ENCODE assay signal across 9 cellular contexts in the genomic region with DNA sequence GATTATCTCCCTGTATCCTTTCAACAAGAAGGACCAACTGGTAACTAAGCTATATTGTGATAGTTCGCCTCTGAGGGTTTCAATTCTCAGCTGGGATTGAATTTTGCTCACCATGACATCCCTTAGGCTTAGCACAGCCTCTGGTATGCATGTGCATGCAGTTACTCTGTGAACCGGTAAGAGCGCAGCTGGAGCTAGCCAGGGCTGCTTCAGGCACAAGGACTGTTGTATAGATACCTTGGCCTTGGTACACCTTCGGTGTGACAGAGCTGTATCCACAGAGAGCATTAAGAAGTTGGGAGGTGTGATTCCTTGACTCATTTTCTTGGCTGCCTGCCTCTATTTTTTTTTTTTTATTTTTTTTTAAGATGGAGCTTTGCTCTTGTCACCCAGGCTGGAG. TPM values are rescaled to one million over a fixed set of nuclear protein-coding genes. Genes with fewer than 3 reads are reported as not detected.
DNase-seq lines count a peak whose midpoint lies in the region; ATAC-seq and TF ChIP-seq lines count a peak whose summit lies in the region.
"Had no signal": no experiment of that assay in that cellular context is flagged by ENCODE, and none has a peak within 500 bp of the region (broad histone marks: within the 10 kb centered on the region; RNA-seq: fewer than 3 reads in every experiment).

No MANE protein-coding gene starts in this region.

- H3K36me3 ChIP-seq in SU-DHL-6 (ENCODE audit: low read length) (no peaks in the 10 kb centered on the region), fibroblast of lung (ENCODE audit: control insufficient read depth, insufficient read depth, low read length) (no peaks in the 10 kb centered on the region)

- peak overlapping the region; percentile 85 for H3K4me2 ChIP-seq in SU-DHL-6 (ENCODE audit: low read depth, low read length, poor library complexity, severe bottlenecking)
- peak overlapping the region; percentile 89 for H3K4me2 ChIP-seq in fibroblast of lung (ENCODE audit: extremely low read depth, insufficient read depth, low read length)

- H3K9ac ChIP-seq in SU-DHL-6 (ENCODE audit: low read length) (peak overlapping the region; percentile 96), fibroblast of lung (ENCODE audit: insufficient read depth, low read length) (no peak overlapping the region)

- H3K27me3 ChIP-seq in SU-DHL-6 (ENCODE audit: low read length) (no peaks in the 10 kb centered on the region), fibroblast of lung (ENCODE audit: control insufficient read depth, insufficient read depth, low read length) (no peaks in the 10 kb centered on the region)

- peaks cover 52% of the 10 kb centered on the region for H3K79me2 ChIP-seq in SU-DHL-6 (ENCODE audit: insufficient read depth, low read length)
- peaks cover 47% of the 10 kb centered on the region for H3K79me2 ChIP-seq in fibroblast of lung (ENCODE audit: control insufficient read depth, insufficient read depth, low read length)

- H3K27me3 Mint-ChIP-seq in activated CD4-positive, alpha-beta T cell treated with anti-CD3 and anti-CD28 coated beads, Interleukin-2, amount 10 ng/mL, durations not matched to agents 7 days and 5 days = no peaks in the 10 kb centered on the region
- no peaks in the 10 kb centered on the region for H3K27me3 Mint-ChIP-seq in stimulated activated memory B cell treated with anti-CD40 and anti-IgM and Interleukin-4, amounts not matched to agents 10 μg/mL and 1 μg/mL and 100 μg/mL, for 72 hours

- H3K36me3 Mint-ChIP-seq in activated CD4-positive, alpha-beta T cell treated with anti-CD3 and anti-CD28 coated beads, Interleukin-2, amount 10 ng/mL, durations not matched to agents 7 days and 5 days (ENCODE audit: low read depth) = peaks cover 12% of the 10 kb centered on the region
- peaks cover 5% of the 10 kb centered on the region for H3K36me3 Mint-ChIP-seq in stimulated activated memory B cell treated with anti-CD40 and anti-IgM and Interleukin-4, amounts not matched to agents 10 μg/mL and 1 μg/mL and 100 μg/mL, for 72 hours

- H3K4me1 ChIP-seq in fibroblast of lung (ENCODE audit: control insufficient read depth, extremely low read depth, insufficient read depth, low read length) = peaks cover 19% of the 10 kb centered on the region

- ATAC-seq in stimulated activated memory B cell treated with anti-CD40 and anti-IgM and Interleukin-4, amounts not matched to agents 10 μg/mL and 1 μg/mL and 100 μg/mL, for 72 hours = no peak
- ATAC-seq in GM18873 (IDR thresholded peaks at IDR 0.05; ENCODE audit: low FRiP score, unreplicated experiment) = no peak

- H3K27ac Mint-ChIP-seq in activated CD4-positive, alpha-beta T cell treated with anti-CD3 and anti-CD28 coated beads, Interleukin-2, amount 10 ng/mL, durations not matched to agents 7 days and 5 days = peak overlapping the region; percentile 31
- no peak overlapping the region for H3K27ac Mint-ChIP-seq in stimulated activated memory B cell treated with anti-CD40 and anti-IgM and Interleukin-4, amounts not matched to agents 10 μg/mL and 1 μg/mL and 100 μg/mL, for 72 hours

- H3K4me3 Mint-ChIP-seq in activated CD4-positive, alpha-beta T cell treated with anti-CD3 and anti-CD28 coated beads, Interleukin-2, amount 10 ng/mL, durations not matched to agents 7 days and 5 days = peak overlapping the region; percentile 90
- peak overlapping the region; percentile 11 for H3K4me3 Mint-ChIP-seq in stimulated activated memory B cell treated with anti-CD40 and anti-IgM and Interleukin-4, amounts not matched to agents 10 μg/mL and 1 μg/mL and 100 μg/mL, for 72 hours

- no peaks in the 10 kb centered on the region for H3K9me3 Mint-ChIP-seq in activated CD4-positive, alpha-beta T cell treated with anti-CD3 and anti-CD28 coated beads, Interleukin-2, amount 10 ng/mL, durations not matched to agents 7 days and 5 days
- no peaks in the 10 kb centered on the region for H3K9me3 Mint-ChIP-seq in stimulated activated memory B cell treated with anti-CD40 and anti-IgM and Interleukin-4, amounts not matched to agents 10 μg/mL and 1 μg/mL and 100 μg/mL, for 72 hours

- H4K20me1 ChIP-seq in SU-DHL-6 (ENCODE audit: low read depth, low read length) (peaks cover 5% of the 10 kb centered on the region; the same call in 1 of the 2 replicates), fibroblast of lung (ENCODE audit: control insufficient read depth, extremely low read depth, insufficient read depth, low read length) (no peaks in the 10 kb centered on the region)

- no peak for DNase-seq in activated CD4-positive, alpha-beta T cell treated with anti-CD3 and anti-CD28 coated beads, Interleukin-2, amount 10 ng/mL, durations not matched to agents 7 days and 5 days
- DNase-seq in activated CD4-positive, alpha-beta T cell treated with anti-CD3 and anti-CD28 coated beads, Interleukin-2, amount 50 U/mL, for 1 hour = no peak
- DNase-seq in fibroblast of lung (ENCODE audit: low read depth in 2 of 2) (peak in 1 of 2 donors; percentile 26), NCI-H1694 treated with DMSO at 0.1 percent for 48 hours (lab: John Stamatoyannopoulos, UW) (no peak), NCI-H2196 treated with DMSO at 0.1 percent for 48 hours (lab: John Stamatoyannopoulos, UW; ENCODE audit: unreplicated experiment) (no peak)
- DNase-seq: Caco-2 had no signal

- CTCF ChIA-PET in activated CD4-positive, alpha-beta T cell treated with anti-CD3 and anti-CD28 coated beads, Interleukin-2, amount 10 ng/mL, durations not matched to agents 7 days and 5 days (lab: Charles Lee) = interaction anchor here (0.7 to 3.5 kb wide), 7 partner anchors 11 to 363 kb away, joined by 3 to 16 read pairs (median 6); partner anchors contain the start of genes ATP6V0D1 and NRN1L

- H3K4me1 Mint-ChIP-seq in activated CD4-positive, alpha-beta T cell treated with anti-CD3 and anti-CD28 coated beads, Interleukin-2, amount 10 ng/mL, durations not matched to agents 7 days and 5 days = peaks cover 54% of the 10 kb centered on the region
- H3K4me1 Mint-ChIP-seq in stimulated activated memory B cell treated with anti-CD40 and anti-IgM and Interleukin-4, amounts not matched to agents 10 μg/mL and 1 μg/mL and 100 μg/mL, for 72 hours = peaks cover 52% of the 10 kb centered on the region

- H3K9me2 ChIP-seq in SU-DHL-6 (replicated peaks; ENCODE audit: insufficient read depth, low read length) = no peaks in the 10 kb centered on the region

- H3K9me3 ChIP-seq in SU-DHL-6 (ENCODE audit: insufficient read depth, low read length) (no peaks in the 10 kb centered on the region), fibroblast of lung (ENCODE audit: control insufficient read depth, insufficient read depth, low read depth, low read length) (no peaks in the 10 kb centered on the region)
- H3K9me3 ChIP-seq: Caco-2 had no signal

- H3K4me3 ChIP-seq in SU-DHL-6 (ENCODE audit: insufficient read depth, low read length, poor library complexity, severe bottlenecking) (peak overlapping the region; percentile 85), fibroblast of lung (replicated peaks in 1 of 4; ENCODE audit: control extremely low read depth in 1 of 4, insufficient read depth in 1 of 4, low read depth in 3 of 4, low read length in 4 of 4) (peak overlapping the region in 2 of 4 experiments; percentile 78 to 88)

- POLR2A ChIA-PET in activated CD4-positive, alpha-beta T cell treated with anti-CD3 and anti-CD28 coated beads, Interleukin-2, amount 10 ng/mL, durations not matched to agents 7 days and 5 days (lab: Charles Lee) = interaction anchor here (0.5 to 0.7 kb wide), 2 partner anchors 43 to 154 kb away, joined by 3 to 4 read pairs; no protein-coding TSS in a partner anchor

- no peak overlapping the region for H2AFZ ChIP-seq in SU-DHL-6 (ENCODE audit: low read depth, low read length, severe bottlenecking)
- H2AFZ ChIP-seq in fibroblast of lung (ENCODE audit: low read length) = no peak overlapping the region

- no peak for TF ChIP-seq CTCF in SU-DHL-6 (IDR thresholded peaks at IDR 0.05; ENCODE audit: insufficient read depth, low read length, poor library complexity, severe bottlenecking)
- TF ChIP-seq CTCF in fibroblast of lung (conservative IDR thresholded peaks at IDR 0.05 in 1 of 2, IDR thresholded peaks at IDR 0.05 in 1 of 2; ENCODE audit: low read depth in 1 of 2, low read length in 2 of 2) = peak in 1 of 2 donors; percentile 1

- H3F3A ChIP-seq in SU-DHL-6 (ENCODE audit: insufficient read depth) = peaks cover 22% of the 10 kb centered on the region

- H3K27ac ChIP-seq in SU-DHL-6 (ENCODE audit: low read depth, low read length) (no peak overlapping the region; the same call in 1 of the 2 replicates), fibroblast of lung (ENCODE audit: insufficient read depth, low read length) (peak overlapping the region; percentile 17)

RNA-seq across cellular contexts. Expression of gene NUTF2, which starts 2.3 kb away (rescaled TPM):
- 100 to 1,000 TPM; 112 to 140 TPM for total RNA-seq in activated CD4-positive, alpha-beta T cell treated with anti-CD3 and anti-CD28 coated beads, Interleukin-2, amount 10 ng/mL, durations not matched to agents 7 days and 5 days
- total RNA-seq in fibroblast of lung = 127 TPM in 2 replicates
- polyA plus RNA-seq in fibroblast of lung = 310 and 410 TPM in 2 replicates
- 184 and 218 TPM in 2 replicates for polyA plus RNA-seq in fibroblast of lung (2012)
- 327 and 435 TPM in 2 replicates for polyA minus RNA-seq in fibroblast of lung (ENCODE audit: low replicate concordance)

RNA-seq across cellular contexts. Expression of gene THAP11, which starts 2.3 kb away (rescaled TPM):
- total RNA-seq in activated CD4-positive, alpha-beta T cell treated with anti-CD3 and anti-CD28 coated beads, Interleukin-2, amount 10 ng/mL, durations not matched to agents 7 days and 5 days = 10 to 100 TPM; 37.5 to 41.7 TPM
- total RNA-seq in fibroblast of lung = 37.7 and 42.9 TPM in 2 replicates
- polyA plus RNA-seq in fibroblast of lung = 15.8 and 16.0 TPM in 2 replicates
- 15.4 and 18.2 TPM in 2 replicates for polyA plus RNA-seq in fibroblast of lung (2012)
- polyA minus RNA-seq in fibroblast of lung (ENCODE audit: low replicate concordance) = 21.1 and 30.4 TPM in 2 replicates

RNA-seq across cellular contexts. Expression of gene CENPT, which starts 3.1 kb away (rescaled TPM):
- 10 to 100 TPM; 62.1 to 64.0 TPM for total RNA-seq in activated CD4-positive, alpha-beta T cell treated with anti-CD3 and anti-CD28 coated beads, Interleukin-2, amount 10 ng/mL, durations not matched to agents 7 days and 5 days
- total RNA-seq in fibroblast of lung = 15.4 and 23.1 TPM in 2 replicates
- 30.2 and 40.2 TPM in 2 replicates for polyA plus RNA-seq in fibroblast of lung
- polyA plus RNA-seq in fibroblast of lung (2012) = 25.3 and 37.5 TPM in 2 replicates
- 49.2 and 60.2 TPM in 2 replicates for polyA minus RNA-seq in fibroblast of lung (ENCODE audit: low replicate concordance)

RNA-seq across cellular contexts. Expression of gene EDC4, which starts 28.4 kb away (rescaled TPM):
- 100 to 1,000 TPM; 114 to 128 TPM for total RNA-seq in activated CD4-positive, alpha-beta T cell treated with anti-CD3 and anti-CD28 coated beads, Interleukin-2, amount 10 ng/mL, durations not matched to agents 7 days and 5 days
- 38.0 and 49.4 TPM in 2 replicates for total RNA-seq in fibroblast of lung
- 27.4 and 35.0 TPM in 2 replicates for polyA plus RNA-seq in fibroblast of lung
- polyA plus RNA-seq in fibroblast of lung (2012) = 25.6 and 41.0 TPM in 2 replicates
- polyA minus RNA-seq in fibroblast of lung (ENCODE audit: low replicate concordance) = 195 and 406 TPM in 2 replicates

RNA-seq across cellular contexts. Expression of gene TSNAXIP1, which starts 37.8 kb away (rescaled TPM):
- under 1 TPM; 0.27 to 0.33 TPM for total RNA-seq in activated CD4-positive, alpha-beta T cell treated with anti-CD3 and anti-CD28 coated beads, Interleukin-2, amount 10 ng/mL, durations not matched to agents 7 days and 5 days
- total RNA-seq in fibroblast of lung = 1.2 and 1.5 TPM in 2 replicates
- 0.30 and 0.45 TPM in 2 replicates for polyA plus RNA-seq in fibroblast of lung
- 0.27 and 0.43 TPM in 2 replicates for polyA plus RNA-seq in fibroblast of lung (2012)
- polyA minus RNA-seq in fibroblast of lung (ENCODE audit: low replicate concordance) = 1.3 TPM in 1 of 2 replicates, not detected in the other
